In genomic region chr9:12719431-12719830, GRCh38 we compare ENCODE assay signal across 8 cellular contexts. TPM values are rescaled to one million over a fixed set of nuclear protein-coding genes. Genes with fewer than 3 reads are reported as not detected.
A peak's percentile ranks its signal among the peaks of the same experiment; 100 is the strongest.
DNase-seq lines count a peak whose midpoint lies in the region; ATAC-seq and TF ChIP-seq lines count a peak whose summit lies in the region.

No MANE protein-coding gene starts in this region.

- peak in 1 of 2 experiments; percentile 81 for TF ChIP-seq CTCF in GM23338 (conservative IDR thresholded peaks at IDR 0.05; ENCODE audit: low read depth in 2 of 2)
- peak; percentile 56 for TF ChIP-seq CTCF in endothelial cell (IDR thresholded peaks at IDR 0.05; ENCODE audit: unreplicated experiment)

- ATAC-seq in GM23338 (peak; percentile 43; the same call in 2 of the 3 replicates), GM18511 (IDR thresholded peaks at IDR 0.05; ENCODE audit: unreplicated experiment) (no peak)

- H3K4me3 Mint-ChIP-seq in GM23338 (no peak overlapping the region), endothelial cell (ENCODE audit: unreplicated experiment) (no peak overlapping the region)

- H3K36me3 ChIP-seq in GM23338 (ENCODE audit: insufficient read depth): no peaks in the 10 kb centered on the region

- no peaks in the 10 kb centered on the region for H3K9me2 ChIP-seq in GM23338 (ENCODE audit: insufficient read depth)

- H3K4me1 ChIP-seq in GM23338 (ENCODE audit: insufficient read depth): peaks cover 5% of the 10 kb centered on the region; the same call in 1 of the 2 replicates

- H2AFZ ChIP-seq in GM23338: no peak overlapping the region

- H3K27me3 ChIP-seq in GM23338 (ENCODE audit: insufficient read depth): no peaks in the 10 kb centered on the region

- peak overlapping the region; percentile 52; the same call in 1 of the 2 replicates for H3K4me2 ChIP-seq in GM23338

- H3K9me3 Mint-ChIP-seq in GM23338 (no peaks in the 10 kb centered on the region), endothelial cell (ENCODE audit: unreplicated experiment) (no peaks in the 10 kb centered on the region)

- H3K4me1 Mint-ChIP-seq in GM23338: peaks cover 12% of the 10 kb centered on the region
- H3K4me1 Mint-ChIP-seq in endothelial cell (ENCODE audit: unreplicated experiment): peaks cover 17% of the 10 kb centered on the region

- no peak overlapping the region for H3K4me3 ChIP-seq in GM23338

- no peaks in the 10 kb centered on the region for H3K79me2 ChIP-seq in GM23338 (replicated peaks; ENCODE audit: insufficient read depth)

- no peaks in the 10 kb centered on the region for H3K36me3 Mint-ChIP-seq in GM23338 (ENCODE audit: low read depth)
- H3K36me3 Mint-ChIP-seq in endothelial cell (ENCODE audit: low read depth, unreplicated experiment): no peaks in the 10 kb centered on the region

- DNase-seq in GM23338 (ENCODE audit: low spot score): peak; percentile 52
- DNase-seq in NCI-H69 (lab: John Stamatoyannopoulos, UW): peak; percentile 70
- DNase-seq in endothelial cell (ENCODE audit: low spot score): no peak
- peak; percentile 68 for DNase-seq in pons (ENCODE audit: low spot score)
- no peak for DNase-seq in GF-D8 (lab: John Stamatoyannopoulos, UW)
- DNase-seq in GDM1 (lab: John Stamatoyannopoulos, UW): no peak
- no peak for DNase-seq in NCI-H1436 (lab: John Stamatoyannopoulos, UW)

- H3K27ac ChIP-seq in GM23338 (ENCODE audit: low read depth): no peak overlapping the region

- H3K27me3 Mint-ChIP-seq in GM23338 (ENCODE audit: insufficient read depth, low read depth, poor library complexity) (peaks cover 2% of the 10 kb centered on the region), endothelial cell (ENCODE audit: unreplicated experiment) (no peaks in the 10 kb centered on the region)

- no peak overlapping the region for H3K27ac Mint-ChIP-seq in GM23338
- H3K27ac Mint-ChIP-seq in endothelial cell (ENCODE audit: unreplicated experiment): no peak overlapping the region

- H3F3A ChIP-seq in GM23338 (replicated peaks; ENCODE audit: low read depth): no peaks in the 10 kb centered on the region

- H4K20me1 ChIP-seq in GM23338 (replicated peaks; ENCODE audit: insufficient read depth): no peaks in the 10 kb centered on the region

TF ChIP-seq in GM23338, 12 proteins besides CTCF, POLR2A, EP300 and RAD21:
- TF ChIP-seq CREB1 (CRISPR knock-in tag; IDR thresholded peaks at IDR 0.05; ENCODE audit: low read depth) (no peak), ZNF331 (CRISPR knock-in tag; IDR thresholded peaks at IDR 0.05; ENCODE audit: low read depth) (no peak), ZNF114 (CRISPR knock-in tag; IDR thresholded peaks at IDR 0.05) (no peak), EZH2 (IDR thresholded peaks at IDR 0.05; ENCODE audit: low read depth, unreplicated experiment) (no peak)

RNA-seq across cellular contexts. Expression of gene TYRP1, which starts 26.2 kb away (rescaled TPM):
- total RNA-seq in GM23338 (2014; rRNA removed; shearing (Covaris generic)): not detected in 2 replicates
- polyA plus RNA-seq in GM23338 (2016; fragmentation: Nextera tagmentation; extraction: Ambion mirVana): not detected in 2 replicates
- 0.23 TPM for total RNA-seq in endothelial cell (ENCODE audit: unreplicated experiment)

RNA-seq across cellular contexts. Expression of gene LURAP1L, which starts 55.4 kb away (rescaled TPM):
- total RNA-seq in GM23338 (2014; rRNA removed; shearing (Covaris generic)): 0.74 and 1.2 TPM in 2 replicates
- 0.68 and 1.6 TPM in 2 replicates for polyA plus RNA-seq in GM23338 (2016; fragmentation: Nextera tagmentation; extraction: Ambion mirVana)
- total RNA-seq in endothelial cell (ENCODE audit: unreplicated experiment): 0.51 TPM

Comparison
In these comparisons a context has a peak if more than half of its experiments do, and no peak if none do; other contexts are left out.
1. DNase-seq: peak in GM23338 (single experiment), NCI-H69 (single experiment) and pons (single experiment); none in endothelial cell (single experiment), GF-D8 (single experiment), GDM1 (single experiment) and NCI-H1436 (single experiment).